8 cellular contexts compared by ENCODE assay signal in the genomic region with DNA sequence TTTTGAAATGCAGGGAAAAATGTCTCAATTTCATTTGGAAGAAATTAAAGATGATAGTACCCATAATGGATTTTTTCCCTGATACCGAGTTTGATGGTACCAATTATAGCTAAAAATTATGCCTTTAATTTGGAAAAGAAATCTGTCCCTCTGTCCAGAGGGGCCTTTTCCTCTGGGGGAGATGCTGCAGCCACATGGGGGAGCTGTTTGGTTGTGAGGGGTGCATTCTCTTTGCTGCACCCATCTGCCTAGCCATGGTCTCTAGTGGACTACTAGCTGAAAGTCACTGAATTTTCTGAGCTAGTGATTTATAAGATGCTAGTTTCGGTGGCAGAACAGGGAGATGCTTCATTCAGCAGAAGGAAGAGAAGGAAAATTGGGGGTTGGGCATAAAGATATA. TPM values are rescaled to one million over a fixed set of nuclear protein-coding genes. Genes with fewer than 3 reads are reported as not detected.
DNase-seq lines count a peak whose midpoint lies in the region; ATAC-seq and TF ChIP-seq lines count a peak whose summit lies in the region.

No MANE protein-coding gene starts in this region.

- no peak overlapping the region for H3K4me3 ChIP-seq in LNCaP clone FGC (ENCODE audit: low read depth, low read length)
- no peak overlapping the region for H3K4me3 ChIP-seq in astrocyte of the spinal cord (ENCODE audit: low read depth, low read length)

- TF ChIP-seq CTCF in LNCaP clone FGC (IDR thresholded peaks at IDR 0.05; ENCODE audit: control insufficient read depth, extremely low read depth, insufficient read depth) (peak; percentile 49), astrocyte of the spinal cord (IDR thresholded peaks at IDR 0.05; ENCODE audit: low read depth, low read length) (peak; percentile 68)

- in situ Hi-C loops in astrocyte of the spinal cord (cut with HindIII; ENCODE audit: low sequenced_read_pairs) = no loop called here

- DNase-seq in EH (ENCODE audit: low read depth) (peak; percentile 43), LNCaP clone FGC (ENCODE audit: low read depth) (no peak), astrocyte of the spinal cord (ENCODE audit: low read depth, low spot score) (no peak), myocyte (ENCODE audit: low read depth) (peak; percentile 38), NCI-H510A (lab: John Stamatoyannopoulos, UW) (no peak)

- ATAC-seq in GM18498 (IDR thresholded peaks at IDR 0.05; ENCODE audit: unreplicated experiment) (no peak), GM21381 (IDR thresholded peaks at IDR 0.05; ENCODE audit: unreplicated experiment) (no peak), GM18511 (IDR thresholded peaks at IDR 0.05; ENCODE audit: unreplicated experiment) (no peak)

RNA-seq across cellular contexts. Expression of a gene that starts 9.6 kb away (rescaled TPM):
- 36.4 and 41.2 TPM in 2 replicates for total RNA-seq in myocyte
- polyA plus RNA-seq in myocyte (2012) = 238 TPM

RNA-seq across cellular contexts. Expression of a gene that starts 10.0 kb away (rescaled TPM):
- total RNA-seq in myocyte = 23.3 and 28.3 TPM in 2 replicates
- polyA plus RNA-seq in myocyte (2012) = 27.6 TPM

Comparison
In these comparisons a context has a peak if more than half of its experiments do, and no peak if none do; other contexts are left out.
1. DNase-seq: peak in EH (single experiment) and myocyte (single experiment); none in LNCaP clone FGC (single experiment), astrocyte of the spinal cord (single experiment) and NCI-H510A (single experiment).